Comparison of ENCODE assay signal across 5 cellular contexts in the genomic region with DNA sequence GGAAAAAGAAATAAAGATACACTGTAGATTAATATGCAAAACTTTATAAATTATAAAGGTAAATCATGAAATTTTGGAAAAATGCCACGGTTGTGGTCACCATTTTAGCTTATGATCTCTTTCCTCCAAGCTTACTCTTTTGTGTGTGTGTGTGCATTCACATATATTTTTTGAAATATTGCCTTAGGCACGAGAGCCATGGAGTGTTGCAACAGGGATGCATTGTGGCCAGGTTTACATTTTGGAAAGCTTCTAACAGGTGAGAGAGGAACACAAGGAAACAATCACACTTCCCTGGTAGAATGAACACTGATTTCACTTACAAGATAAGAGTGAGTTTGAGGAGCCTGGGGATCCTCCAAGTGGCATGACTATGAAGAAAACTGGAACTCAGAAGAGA.
"Had no signal": no experiment of that assay in that cellular context is flagged by ENCODE, and none has a peak within 500 bp of the region (broad histone marks: within the 10 kb centered on the region; RNA-seq: fewer than 3 reads in every experiment).

No MANE protein-coding gene starts in this region.

- H3K36me3 Mint-ChIP-seq: IgD-negative memory B cell had no signal

- DNase-seq: IMR-90, KBM-7 had no signal

- H3K4me1 Mint-ChIP-seq: IgD-negative memory B cell had no signal

- H3K4me3 ChIP-seq: K562 had no signal

- H3K4me3 Mint-ChIP-seq: IgD-negative memory B cell had no signal

- ATAC-seq: HepG2, K562 had no signal

- H3K27ac Mint-ChIP-seq: IgD-negative memory B cell had no signal
